ENCODE assay signal across 19 cellular contexts in genomic region chr11:75436806-75437205, GRCh38. TPM values are rescaled to one million over a fixed set of nuclear protein-coding genes. Genes with fewer than 3 reads are reported as not detected.
DNase-seq lines count a peak whose midpoint lies in the region; ATAC-seq and FAIRE-seq lines count a peak whose summit lies in the region.
"Had no signal": no experiment of that assay in that cellular context is flagged by ENCODE, and none has a peak within 500 bp of the region (broad histone marks: within the 10 kb centered on the region; RNA-seq: fewer than 3 reads in every experiment).

No MANE protein-coding gene starts in this region.

- peaks cover 0 to 3% of the 10 kb centered on the region in 2 donors for H3K36me3 ChIP-seq in neuronal stem cell (replicated peaks in 1 of 2; ENCODE audit: control insufficient read depth in 2 of 2, insufficient read depth in 2 of 2, low read length in 2 of 2)

- H2AK5ac ChIP-seq in neuronal stem cell (ENCODE audit: low read depth, low read length) = no peak overlapping the region

- peak overlapping the region; percentile 50 for H3K9ac ChIP-seq in neuronal stem cell (ENCODE audit: low read depth, low read length, poor library complexity)
- H3K9ac ChIP-seq: BLaER1 treated with 17β-estradiol and CSF1 and Interleukin-3, amounts not matched to agents 10 nM and 100 nM had no signal

- H2BK120ac ChIP-seq in neuronal stem cell (ENCODE audit: low read depth, low read length) = no peak overlapping the region

- H3K79me1 ChIP-seq in neuronal stem cell (ENCODE audit: low read depth, low read length) = no peaks in the 10 kb centered on the region

- H3K27ac ChIP-seq in neuronal stem cell (replicated peaks; ENCODE audit: low read length) = no peak overlapping the region
- H3K27ac ChIP-seq: 22Rv1; A549; BLaER1 treated with 17β-estradiol and CSF1 and Interleukin-3, amounts not matched to agents 10 nM and 100 nM; C4-2B had no signal

- no peak overlapping the region for H2AFZ ChIP-seq in neuronal stem cell (ENCODE audit: low read length)

- WGBS in neuronal stem cell (ENCODE audit: extremely low coverage in 2 of 2, insufficient read length in 2 of 2, insufficient replicate concordance in 1 of 2), 2 donors = no CpG with 5 or more reads among the region's 9 CpGs

- DNase-seq in HTR-8/SVneo (ENCODE audit: insufficient read length, low spot score) = no peak
- DNase-seq in neuronal stem cell (ENCODE audit: low spot score) = no peak
- DNase-seq in urothelium cell line (ENCODE audit: low spot score) = no peak
- DNase-seq in globus pallidus (ENCODE audit: low spot score) = no peak
- DNase-seq: AML-193; Caco-2; Calu3; CD4-positive, alpha-beta T cell; CD8-positive, alpha-beta T cell; GF-D8 had no signal

- H2BK15ac ChIP-seq in neuronal stem cell (ENCODE audit: low read length) = no peak overlapping the region

- no peak overlapping the region for H3K4ac ChIP-seq in neuronal stem cell (ENCODE audit: low read length)

- H3K4me2 ChIP-seq in neuronal stem cell (ENCODE audit: insufficient read depth, low read length, poor library complexity, severe bottlenecking) = no peak overlapping the region
- H3K4me2 ChIP-seq: A549; BLaER1 treated with 17β-estradiol and CSF1 and Interleukin-3, amounts not matched to agents 10 nM and 100 nM had no signal

- no peak overlapping the region for H3K4me3 ChIP-seq in neuronal stem cell (ENCODE audit: low read length in 2 of 2)
- H3K4me3 ChIP-seq: A549; BLaER1 treated with 17β-estradiol and CSF1 and Interleukin-3, amounts not matched to agents 10 nM and 100 nM had no signal

- H3K4me1 ChIP-seq in neuronal stem cell (ENCODE audit: control insufficient read depth in 2 of 2, insufficient read depth in 1 of 2, low read depth in 1 of 2, low read length in 2 of 2) = peaks cover 16% of the 10 kb centered on the region in 2 donors
- H3K4me1 ChIP-seq: Caco-2 had no signal

- peak overlapping the region; percentile 56 for H4K91ac ChIP-seq in neuronal stem cell (ENCODE audit: low read depth, low read length, poor library complexity)

- no peak overlapping the region for H2BK12ac ChIP-seq in neuronal stem cell (ENCODE audit: low read length)

- H3K9me3 ChIP-seq in neuronal stem cell (replicated peaks in 1 of 2; ENCODE audit: control insufficient read depth in 2 of 2, insufficient read depth in 1 of 2, low read depth in 1 of 2, low read length in 2 of 2) = peaks cover 0 to 2% of the 10 kb centered on the region in 2 donors
- H3K9me3 ChIP-seq: A549; BLaER1 treated with 17β-estradiol and CSF1 and Interleukin-3, amounts not matched to agents 10 nM and 100 nM; Caco-2 had no signal

- H4K8ac ChIP-seq in neuronal stem cell (ENCODE audit: low read depth, low read length) = no peak overlapping the region

- H3K27me3 ChIP-seq in neuronal stem cell (ENCODE audit: control insufficient read depth in 3 of 3, insufficient read depth in 3 of 3, low read depth in 1 of 3, low read length in 3 of 3) = peaks cover 2 to 58% (median 12%) of the 10 kb centered on the region in 3 experiments

- no peak for ATAC-seq in HG03139 (IDR thresholded peaks at IDR 0.05; ENCODE audit: unreplicated experiment)
- ATAC-seq: A549; CD8-positive, alpha-beta T cell had no signal

- no peak overlapping the region for H2BK5ac ChIP-seq in neuronal stem cell (ENCODE audit: low read length)

- H3K23ac ChIP-seq in neuronal stem cell (ENCODE audit: low read depth, low read length, poor library complexity) = no peak overlapping the region

- FAIRE-seq in HTR-8/SVneo (lab: Jason Lieb, UNC) = peak; percentile 80
- peak; percentile 23 for FAIRE-seq in urothelium cell line (lab: Jason Lieb, UNC)
- FAIRE-seq: A549, D721Med, G401.6, GM12891, GM19239 had no signal

- H3K18ac ChIP-seq in neuronal stem cell (ENCODE audit: low read length) = no peak overlapping the region

- no peak overlapping the region for H3K14ac ChIP-seq in neuronal stem cell (ENCODE audit: low read length)

RNA-seq across cellular contexts. Expression of gene KLHL35, which starts 3.8 kb away (rescaled TPM):
- 1.2 TPM for polyA plus RNA-seq in neuronal stem cell (2013, experiment 1 of 2)
- 1.5 TPM for polyA plus RNA-seq in neuronal stem cell (2013, experiment 2 of 2)

RNA-seq across cellular contexts. Expression of gene RPS3, which starts 37.5 kb away (rescaled TPM):
- polyA plus RNA-seq in neuronal stem cell (2013, experiment 1 of 2) = 5,741 TPM
- polyA plus RNA-seq in neuronal stem cell (2013, experiment 2 of 2) = 5,744 TPM
